Comparison of ENCODE assay signal across 17 cellular contexts in genomic region chr2:85867121-85867520, GRCh38. TPM values are rescaled to one million over a fixed set of nuclear protein-coding genes. Genes with fewer than 3 reads are reported as not detected.
DNase-seq lines count a peak whose midpoint lies in the region; ATAC-seq and TF ChIP-seq lines count a peak whose summit lies in the region.
"Had no signal": no experiment of that assay in that cellular context is flagged by ENCODE, and none has a peak within 500 bp of the region (broad histone marks: within the 10 kb centered on the region; RNA-seq: fewer than 3 reads in every experiment).

No MANE protein-coding gene starts in this region.

- H3K4me1 Mint-ChIP-seq in natural killer cell treated with Interleukin-12 subunit alpha and Interleukin-12 subunit beta and Interleukin-15 and Interleukin-18, amount 100 ng/mL, for 72 hours (ENCODE audit: low read depth in 2 of 2) = peaks cover 40 to 49% of the 10 kb centered on the region in 2 donors
- H3K4me1 Mint-ChIP-seq in natural killer cell (peaks cover 52 to 69% of the 10 kb centered on the region in 2 donors), T-helper 17 cell (peaks cover 42% of the 10 kb centered on the region)
- H3K4me1 Mint-ChIP-seq in naive thymus-derived CD4-positive, alpha-beta T cell = peaks cover 13 to 83% (median 58%) of the 10 kb centered on the region in 7 donors

- POLR2A ChIA-PET in naive thymus-derived CD4-positive, alpha-beta T cell (lab: Charles Lee) = interaction anchor here (0.9 to 2.3 kb wide), 3 partner anchors 13 to 20 kb away, joined by 3 to 10 read pairs (median 4); no protein-coding TSS in a partner anchor

- H3K4me3 Mint-ChIP-seq in natural killer cell treated with Interleukin-12 subunit alpha and Interleukin-12 subunit beta and Interleukin-15 and Interleukin-18, amount 100 ng/mL, for 72 hours = peak overlapping the region; percentile 58
- H3K4me3 Mint-ChIP-seq in natural killer cell (no peak overlapping the region), T-helper 17 cell (no peak overlapping the region)
- no peak overlapping the region for H3K4me3 Mint-ChIP-seq in naive thymus-derived CD4-positive, alpha-beta T cell

- no peaks in the 10 kb centered on the region for H3K9me3 Mint-ChIP-seq in natural killer cell treated with Interleukin-12 subunit alpha and Interleukin-12 subunit beta and Interleukin-15 and Interleukin-18, amount 100 ng/mL, for 72 hours
- no peaks in the 10 kb centered on the region for H3K9me3 Mint-ChIP-seq in natural killer cell
- peaks cover 0 to 1% (median 0%) of the 10 kb centered on the region in 11 donors for H3K9me3 Mint-ChIP-seq in naive thymus-derived CD4-positive, alpha-beta T cell

- intact Hi-C loops in natural killer cell (cut with micrococcal nuclease) = no loop called here
- intact Hi-C loops in naive thymus-derived CD4-positive, alpha-beta T cell (cut with micrococcal nuclease) = no loop called here

- no peak overlapping the region for H3K27ac ChIP-seq in naive thymus-derived CD4-positive, alpha-beta T cell (ENCODE audit: low read depth, low read length)
- H3K27ac ChIP-seq: BLaER1 treated with 17β-estradiol and CSF1 and Interleukin-3, amounts not matched to agents 10 nM and 100 nM had no signal

- no peaks in the 10 kb centered on the region for H3K27me3 ChIP-seq in naive thymus-derived CD4-positive, alpha-beta T cell (ENCODE audit: control insufficient read depth in 2 of 2, insufficient read depth in 2 of 2, low read length in 2 of 2)
- H3K27me3 ChIP-seq: BLaER1 treated with 17β-estradiol and CSF1 and Interleukin-3, amounts not matched to agents 10 nM and 100 nM had no signal

- no peak for DNase-seq in natural killer cell treated with Interleukin-12 subunit alpha and Interleukin-12 subunit beta and Interleukin-15 and Interleukin-18, amount 100 ng/mL, for 72 hours (ENCODE audit: low spot score)
- no peak for DNase-seq in natural killer cell
- no peak for DNase-seq in T-helper 17 cell
- no peak for DNase-seq in naive thymus-derived CD4-positive, alpha-beta T cell
- no peak for DNase-seq in cortex of kidney (lab: John Stamatoyannopoulos, UW)
- no peak for DNase-seq in HK-2 (ENCODE audit: unreplicated experiment)
- DNase-seq: COR-L47, KG1, MV-4-11, NCI-H1417, NCI-H187, NCI-H2227 treated with DMSO at 0.1 percent for 48 hours, SHP77, SK-N-SH had no signal

- H3K4me1 ChIP-seq in naive thymus-derived CD4-positive, alpha-beta T cell (ENCODE audit: control insufficient read depth in 2 of 2, insufficient read depth in 2 of 2, low read length in 2 of 2) = peaks cover 9 to 20% of the 10 kb centered on the region in 2 donors
- H3K4me1 ChIP-seq: HAP-1 had no signal

- H3K36me3 ChIP-seq in naive thymus-derived CD4-positive, alpha-beta T cell (ENCODE audit: control insufficient read depth in 2 of 3, insufficient read depth in 3 of 3, low read length in 3 of 3) = peaks cover 0 to 11% (median 4%) of the 10 kb centered on the region in 3 experiments
- H3K36me3 ChIP-seq: HAP-1 had no signal

- no peaks in the 10 kb centered on the region for H3K9me3 ChIP-seq in T-helper 17 cell (ENCODE audit: control insufficient read depth, low read length, poor library complexity, severe bottlenecking)
- no peaks in the 10 kb centered on the region for H3K9me3 ChIP-seq in naive thymus-derived CD4-positive, alpha-beta T cell (ENCODE audit: control insufficient read depth in 2 of 3, low read length in 3 of 3)
- H3K9me3 ChIP-seq: BLaER1 treated with 17β-estradiol and CSF1 and Interleukin-3, amounts not matched to agents 10 nM and 100 nM; HAP-1; SK-N-SH had no signal

- CTCF ChIA-PET in naive thymus-derived CD4-positive, alpha-beta T cell (lab: Charles Lee) = interaction anchor here (3.4 kb wide), 1 partner anchor 20 kb away, joined by 18 read pairs; the partner anchor contains the start of gene ST3GAL5

- H3K27ac Mint-ChIP-seq in natural killer cell treated with Interleukin-12 subunit alpha and Interleukin-12 subunit beta and Interleukin-15 and Interleukin-18, amount 100 ng/mL, for 72 hours = peak overlapping the region; percentile 47 to 65
- H3K27ac Mint-ChIP-seq in natural killer cell = no peak overlapping the region
- peak overlapping the region; percentile 91 for H3K27ac Mint-ChIP-seq in T-helper 17 cell
- H3K27ac Mint-ChIP-seq in naive thymus-derived CD4-positive, alpha-beta T cell = peak overlapping the region in 5 of 9 donors; percentile 67 to 94 (median 77)

- TF ChIP-seq CTCF in natural killer cell (IDR thresholded peaks at IDR 0.05) = no peak

- ATAC-seq in natural killer cell treated with Interleukin-12 subunit alpha and Interleukin-12 subunit beta and Interleukin-15 and Interleukin-18, amount 100 ng/mL, for 72 hours = no peak
- ATAC-seq in natural killer cell (no peak), T-helper 17 cell (no peak), HG02610 (IDR thresholded peaks at IDR 0.05; ENCODE audit: unreplicated experiment) (no peak)
- no peak for ATAC-seq in naive thymus-derived CD4-positive, alpha-beta T cell

- no peak overlapping the region for H3K4me3 ChIP-seq in naive thymus-derived CD4-positive, alpha-beta T cell (ENCODE audit: low read length)
- H3K4me3 ChIP-seq: BLaER1 treated with 17β-estradiol and CSF1 and Interleukin-3, amounts not matched to agents 10 nM and 100 nM; HAP-1 had no signal

- no peaks in the 10 kb centered on the region for H3K36me3 Mint-ChIP-seq in natural killer cell treated with Interleukin-12 subunit alpha and Interleukin-12 subunit beta and Interleukin-15 and Interleukin-18, amount 100 ng/mL, for 72 hours
- H3K36me3 Mint-ChIP-seq in natural killer cell (no peaks in the 10 kb centered on the region), T-helper 17 cell (ENCODE audit: low read depth) (peaks cover 2% of the 10 kb centered on the region)
- peaks cover 0 to 42% (median 27%) of the 10 kb centered on the region in 5 donors for H3K36me3 Mint-ChIP-seq in naive thymus-derived CD4-positive, alpha-beta T cell

- H3K27me3 Mint-ChIP-seq in natural killer cell treated with Interleukin-12 subunit alpha and Interleukin-12 subunit beta and Interleukin-15 and Interleukin-18, amount 100 ng/mL, for 72 hours = no peaks in the 10 kb centered on the region
- H3K27me3 Mint-ChIP-seq in natural killer cell (ENCODE audit: low read depth in 2 of 2) (no peaks in the 10 kb centered on the region), T-helper 17 cell (no peaks in the 10 kb centered on the region)
- no peaks in the 10 kb centered on the region for H3K27me3 Mint-ChIP-seq in naive thymus-derived CD4-positive, alpha-beta T cell

RNA-seq across cellular contexts. Expression of gene ST3GAL5, which starts 21.7 kb away (rescaled TPM):
- total RNA-seq in natural killer cell treated with Interleukin-12 subunit alpha and Interleukin-12 subunit beta and Interleukin-15 and Interleukin-18, amount 100 ng/mL, for 72 hours = 10 to 100 TPM; 28.9 to 31.8 TPM
- total RNA-seq in natural killer cell (10 to 100 TPM; 54.6 to 72.4 (median 66.1) TPM), T-helper 17 cell (10 to 100 TPM; 26.6 to 34.3 TPM)
- total RNA-seq in naive thymus-derived CD4-positive, alpha-beta T cell = 10 to 100 TPM; 37.9 to 53.6 (median 43.0) TPM
- polyA plus RNA-seq in naive thymus-derived CD4-positive, alpha-beta T cell = 10 to 100 TPM; 15.0 to 16.8 TPM

Comparison
In these comparisons a context has a peak if more than half of its experiments do, and no peak if none do; other contexts are left out.
1. H3K27ac Mint-ChIP-seq: peak in natural killer cell treated with Interleukin-12 subunit alpha and Interleukin-12 subunit beta and Interleukin-15 and Interleukin-18, amount 100 ng/mL, for 72 hours (2 of 2), T-helper 17 cell (single experiment) and naive thymus-derived CD4-positive, alpha-beta T cell (5 of 9); none in natural killer cell (0 of 2).